22 cellular contexts compared by ENCODE assay signal in the genomic region with DNA sequence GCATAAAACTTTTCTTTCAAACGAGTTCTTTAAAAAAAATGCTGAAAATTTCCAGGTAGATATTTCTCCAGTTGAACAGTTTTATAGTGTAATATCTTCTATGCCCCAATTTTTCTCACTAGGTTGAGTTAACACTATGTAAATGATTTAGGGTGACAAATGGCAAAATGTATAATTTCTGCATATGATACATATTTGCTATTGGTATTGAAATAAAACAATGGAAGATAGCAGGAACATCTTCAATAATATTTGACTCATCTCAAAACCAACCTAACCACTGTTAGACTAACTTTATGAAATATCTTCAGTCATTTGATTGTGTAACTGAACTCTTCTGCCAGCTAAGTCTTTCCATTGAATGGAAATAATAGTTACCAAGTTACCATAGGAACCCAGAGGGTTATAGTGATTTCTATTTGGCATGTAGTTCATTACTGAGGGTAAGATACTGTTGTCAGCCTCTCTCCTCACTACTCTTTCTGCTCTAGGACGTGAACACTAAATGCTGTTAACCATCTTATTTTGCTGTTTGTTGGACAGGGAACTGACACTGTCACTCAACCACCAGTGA.
DNase-seq lines count a peak whose midpoint lies in the region; ATAC-seq and TF ChIP-seq lines count a peak whose summit lies in the region.
"Had no signal": no experiment of that assay in that cellular context is flagged by ENCODE, and none has a peak within 500 bp of the region (broad histone marks: within the 10 kb centered on the region; RNA-seq: fewer than 3 reads in every experiment).

No MANE protein-coding gene starts in this region.

- DNase-seq in EH (ENCODE audit: low read depth) = peak; percentile 6
- DNase-seq in OCI-M1 (lab: John Stamatoyannopoulos, UW) = peak; percentile 8
- DNase-seq in iris pigment epithelial cell (ENCODE audit: low read depth) = peak; percentile 68
- no peak for DNase-seq in left lung
- no peak for DNase-seq in head of caudate nucleus
- DNase-seq in Right ventricle myocardium inferior (ENCODE audit: missing footprints) = no peak
- DNase-seq: activated CD4-positive, alpha-beta T cell treated with anti-CD3 and anti-CD28 coated beads, Interleukin-2, amount 50 U/mL, for 1 hour; activated effector memory CD4-positive, alpha-beta T cell treated with anti-CD3 and anti-CD28 coated beads, Interleukin-2, amount 50 U/mL, for 16 hours; amygdala; CD4-positive, alpha-beta memory T cell; gastrocnemius medialis; GDM1; H9; hypothalamus; NCI-H1694 treated with DMSO at 0.1 percent for 48 hours; NCI-H2227 treated with DMSO at 0.1 percent for 48 hours; nephron progenitor cell; Peyer's patch; testis had no signal

- H3K4me3 ChIP-seq in ACC112 (ENCODE audit: low read depth, low read length) = no peak overlapping the region
- no peak overlapping the region for H3K4me3 ChIP-seq in left lung
- H3K4me3 ChIP-seq: gastrocnemius medialis, Peyer's patch, SJSA1, testis, vagina had no signal

- H3K79me2 ChIP-seq in ACC112 (ENCODE audit: control insufficient read depth, insufficient read depth, low read length, unreplicated experiment) = no peaks in the 10 kb centered on the region

- H2AFZ ChIP-seq in ACC112 (ENCODE audit: low read length, unreplicated experiment) = no peak overlapping the region

- H3K27me3 ChIP-seq in ACC112 (ENCODE audit: insufficient read depth, low read length) (no peaks in the 10 kb centered on the region), left lung (no peaks in the 10 kb centered on the region)
- H3K27me3 ChIP-seq: gastrocnemius medialis, Peyer's patch, SJSA1, testis, vagina had no signal

- no peaks in the 10 kb centered on the region for H3K4me1 ChIP-seq in ACC112 (ENCODE audit: control insufficient read depth, insufficient read depth, low read length, unreplicated experiment)
- no peaks in the 10 kb centered on the region for H3K4me1 ChIP-seq in left lung
- H3K4me1 ChIP-seq: gastrocnemius medialis, Peyer's patch, SJSA1, testis, vagina had no signal

- H3K9me3 ChIP-seq in left lung = peaks cover 0 to 3% of the 10 kb centered on the region in 2 donors
- H3K9me3 ChIP-seq: gastrocnemius medialis, Peyer's patch, SJSA1, testis, vagina had no signal

- TF ChIP-seq CTCF in left lung (IDR thresholded peaks at IDR 0.05) = no peak

- no peak for ATAC-seq in left lung
- ATAC-seq in Right ventricle myocardium inferior = no peak
- ATAC-seq: gastrocnemius medialis had no signal

- H3K36me3 ChIP-seq in ACC112 (ENCODE audit: insufficient read depth, low read length) = no peaks in the 10 kb centered on the region
- H3K36me3 ChIP-seq in left lung = no peaks in the 10 kb centered on the region
- H3K36me3 ChIP-seq: gastrocnemius medialis, Peyer's patch, vagina had no signal

- intact Hi-C loops in left lung (cut with DNase I) = no loop called here
- intact Hi-C loops in head of caudate nucleus (cut with DNase I) = no loop called here
- intact Hi-C loops in Right ventricle myocardium inferior (cut with DNase I) = no loop called here

- H3K27ac ChIP-seq in ACC112 (ENCODE audit: low read depth, low read length) = peak overlapping the region; percentile 27; the same call in 1 of the 2 replicates
- H3K27ac ChIP-seq in left lung = no peak overlapping the region
- H3K27ac ChIP-seq: gastrocnemius medialis, Peyer's patch, SJSA1, testis, vagina had no signal

Comparison
In these comparisons a context has a peak if more than half of its experiments do, and no peak if none do; other contexts are left out.
1. DNase-seq: peak in EH (single experiment), OCI-M1 (single experiment) and iris pigment epithelial cell (single experiment); none in left lung (0 of 2), head of caudate nucleus (0 of 42) and Right ventricle myocardium inferior (single experiment).